In the genomic region with DNA sequence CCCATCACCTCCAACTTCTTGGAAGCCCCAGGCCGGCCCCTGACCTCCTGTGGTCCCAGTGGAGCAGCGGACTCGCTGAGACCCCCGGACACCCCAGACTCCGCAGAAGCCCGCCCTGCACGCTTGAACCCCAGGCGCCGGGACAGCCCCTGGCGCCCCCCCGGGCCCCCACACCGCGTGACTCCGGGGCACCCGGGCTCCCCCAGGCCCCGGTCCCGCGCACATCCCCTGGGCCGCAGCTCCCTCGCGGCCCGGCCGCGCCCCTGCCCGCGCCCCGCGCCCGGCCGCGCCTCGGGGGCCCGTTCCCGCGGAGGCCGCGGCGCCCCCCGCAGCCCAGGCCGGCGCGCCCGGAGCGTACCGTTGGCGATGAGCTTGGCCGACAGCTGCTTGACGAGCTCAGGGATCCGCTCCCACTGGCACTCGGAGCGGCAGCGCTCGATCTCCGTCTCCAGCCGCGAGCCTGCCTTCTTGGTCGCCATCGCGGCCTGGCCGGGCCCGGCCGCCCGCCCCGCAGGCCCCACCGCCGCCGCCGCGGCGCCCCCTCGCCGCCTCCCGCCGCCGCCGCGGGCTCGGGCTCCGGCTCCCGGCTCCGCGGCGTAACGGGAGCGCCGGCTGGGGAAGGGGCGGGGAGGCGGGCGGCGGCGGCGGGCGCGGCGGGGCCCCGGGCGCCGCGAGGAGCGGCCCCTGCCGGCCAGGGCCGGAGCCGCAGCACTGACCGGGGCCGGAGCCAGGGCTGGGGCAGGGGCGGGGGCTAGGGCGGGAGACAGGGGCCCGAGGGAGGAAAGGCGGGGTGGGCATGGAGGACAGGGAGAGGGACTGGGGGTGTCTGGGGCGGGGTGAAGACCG, we compare ENCODE assay signal across 8 cellular contexts. TPM values are rescaled to one million over a fixed set of nuclear protein-coding genes. Genes with fewer than 3 reads are reported as not detected.
DNase-seq lines count a peak whose midpoint lies in the region; ATAC-seq and TF ChIP-seq lines count a peak whose summit lies in the region.

A gene with protein sequence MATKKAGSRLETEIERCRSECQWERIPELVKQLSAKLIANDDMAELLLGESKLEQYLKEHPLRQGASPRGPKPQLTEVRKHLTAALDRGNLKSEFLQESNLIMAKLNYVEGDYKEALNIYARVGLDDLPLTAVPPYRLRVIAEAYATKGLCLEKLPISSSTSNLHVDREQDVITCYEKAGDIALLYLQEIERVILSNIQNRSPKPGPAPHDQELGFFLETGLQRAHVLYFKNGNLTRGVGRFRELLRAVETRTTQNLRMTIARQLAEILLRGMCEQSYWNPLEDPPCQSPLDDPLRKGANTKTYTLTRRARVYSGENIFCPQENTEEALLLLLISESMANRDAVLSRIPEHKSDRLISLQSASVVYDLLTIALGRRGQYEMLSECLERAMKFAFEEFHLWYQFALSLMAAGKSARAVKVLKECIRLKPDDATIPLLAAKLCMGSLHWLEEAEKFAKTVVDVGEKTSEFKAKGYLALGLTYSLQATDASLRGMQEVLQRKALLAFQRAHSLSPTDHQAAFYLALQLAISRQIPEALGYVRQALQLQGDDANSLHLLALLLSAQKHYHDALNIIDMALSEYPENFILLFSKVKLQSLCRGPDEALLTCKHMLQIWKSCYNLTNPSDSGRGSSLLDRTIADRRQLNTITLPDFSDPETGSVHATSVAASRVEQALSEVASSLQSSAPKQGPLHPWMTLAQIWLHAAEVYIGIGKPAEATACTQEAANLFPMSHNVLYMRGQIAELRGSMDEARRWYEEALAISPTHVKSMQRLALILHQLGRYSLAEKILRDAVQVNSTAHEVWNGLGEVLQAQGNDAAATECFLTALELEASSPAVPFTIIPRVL (minus strand): TSS at position 614 of the 846 bp plus-strand sequence. CDS start 135 bp downstream, at position 479.

- ATAC-seq in GM21619 (IDR thresholded peaks at IDR 0.05; ENCODE audit: unreplicated experiment) (peak; percentile 69), HG02840 (IDR thresholded peaks at IDR 0.05; ENCODE audit: low FRiP score, unreplicated experiment) (no peak), HG03159 (IDR thresholded peaks at IDR 0.05; ENCODE audit: unreplicated experiment) (no peak)

- in situ Hi-C loops in G401 (cut with HindIII; ENCODE audit: low sequenced_read_pairs), result no loop called here

- peak within 1 kb of the TSS; percentile 96 for H3K4me3 Mint-ChIP-seq in glutamatergic neuron (ENCODE audit: unreplicated experiment)

- DNase-seq in G401 (ENCODE audit: low spot score), result no peak
- peak; percentile 30 for DNase-seq in NCI-H1092 treated with DMSO at 0.1 percent for 48 hours (lab: John Stamatoyannopoulos, UW)
- peak; percentile 70 for DNase-seq in activated effector memory CD4-positive, alpha-beta T cell treated with anti-CD3 and anti-CD28 coated beads, Interleukin-2, amount 50 U/mL, for 16 hours
- peak; percentile 81 for DNase-seq in glutamatergic neuron
- no peak for DNase-seq in occipital lobe (lab: John Stamatoyannopoulos, UW)

- H3K4me1 Mint-ChIP-seq in glutamatergic neuron (ENCODE audit: low read depth, unreplicated experiment), result peaks cover 26% of the 10 kb centered on the region

- peaks cover 5% of the 10 kb centered on the region for H3K9me3 Mint-ChIP-seq in glutamatergic neuron (ENCODE audit: unreplicated experiment)

- peaks cover 14% of the 10 kb centered on the region for H3K27me3 Mint-ChIP-seq in glutamatergic neuron (ENCODE audit: unreplicated experiment)

- H3K36me3 Mint-ChIP-seq in glutamatergic neuron (ENCODE audit: unreplicated experiment), result no peaks in the 10 kb centered on the region

- TF ChIP-seq CTCF in glutamatergic neuron (IDR thresholded peaks at IDR 0.05; ENCODE audit: partially characterized antibody, unreplicated experiment), result no peak

- peak within 1 kb of the TSS; percentile 93 for H3K27ac Mint-ChIP-seq in glutamatergic neuron (ENCODE audit: unreplicated experiment)

RNA-seq across cellular contexts. Expression of the gene that starts here (rescaled TPM):
- total RNA-seq in G401 (2014; rRNA removed; shearing (Covaris generic)), result 30.3 and 32.5 TPM in 2 replicates
- total RNA-seq in glutamatergic neuron (ENCODE audit: unreplicated experiment), result 83.1 TPM
- 23.2 TPM for total RNA-seq in occipital lobe

Comparison
In these comparisons a context has a peak if more than half of its experiments do, and no peak if none do; other contexts are left out.
1. DNase-seq: peak in NCI-H1092 treated with DMSO at 0.1 percent for 48 hours (single experiment), activated effector memory CD4-positive, alpha-beta T cell treated with anti-CD3 and anti-CD28 coated beads, Interleukin-2, amount 50 U/mL, for 16 hours (single experiment) and glutamatergic neuron (single experiment); none in G401 (single experiment) and occipital lobe (single experiment).